Comparison of ENCODE assay signal across 8 cellular contexts in genomic region chr13:27830010-27830409, GRCh38. TPM values are rescaled to one million over a fixed set of nuclear protein-coding genes. Genes with fewer than 3 reads are reported as not detected.
A peak's percentile ranks its signal among the peaks of the same experiment; 100 is the strongest.
DNase-seq lines count a peak whose midpoint lies in the region; ATAC-seq and TF ChIP-seq lines count a peak whose summit lies in the region.

No MANE protein-coding gene starts in this region.

- DNase-seq in BE2C (peak; percentile 77), NCI-H146 treated with DMSO at 0.1 percent for 48 hours (lab: John Stamatoyannopoulos, UW; ENCODE audit: unreplicated experiment) (peak; percentile 1), ecto neural progenitor cell (ENCODE audit: low spot score) (peak; percentile 85), mucosa of gallbladder (ENCODE audit: low spot score) (peak; percentile 53)
- peak; percentile 34 to 35 for DNase-seq in activated CD4-positive, alpha-beta T cell treated with anti-CD3 and anti-CD28 coated beads, Interleukin-2, amount 50 U/mL, for 4 hours
- DNase-seq in stimulated activated CD8-positive, alpha-beta memory T cell treated with anti-CD3 and anti-CD28 coated beads, Interleukin-7, amount 100 ng/mL, for 24 hours (ENCODE audit: low read depth) = peak; percentile 33

- H3K9me3 ChIP-seq in BE2C = no peaks in the 10 kb centered on the region

- H3K36me3 ChIP-seq in BE2C = no peaks in the 10 kb centered on the region

- peak overlapping the region; percentile 24; the same call in 1 of the 2 replicates for H3K4me3 ChIP-seq in BE2C (ENCODE audit: low read depth, low read length)

- ATAC-seq in GM19438 (IDR thresholded peaks at IDR 0.05; ENCODE audit: low read depth, unreplicated experiment) (peak; percentile 69), HG03196 (IDR thresholded peaks at IDR 0.05; ENCODE audit: unreplicated experiment) (no peak)

- H3K4me1 ChIP-seq in BE2C = no peaks in the 10 kb centered on the region; the same call in 1 of the 2 replicates

- TF ChIP-seq CTCF in BE2C (IDR thresholded peaks at IDR 0.05; ENCODE audit: low read depth, low read length) = peak; percentile 87

- peaks cover 68% of the 10 kb centered on the region for H3K27me3 ChIP-seq in BE2C

RNA-seq across cellular contexts. Expression of gene GSX1, which starts 37.7 kb away (rescaled TPM):
- polyA plus RNA-seq in BE2C (2012; ENCODE audit: insufficient read depth, insufficient read length, low read depth) = not detected
- total RNA-seq in mucosa of gallbladder = not detected

Comparison
In these comparisons a context has a peak if more than half of its experiments do, and no peak if none do; other contexts are left out.
1. DNase-seq: peak in every context shown above with its lines; median percentile 85 in ecto neural progenitor cell; 77 in BE2C; 53 in mucosa of gallbladder; 34 in activated CD4-positive, alpha-beta T cell treated with anti-CD3 and anti-CD28 coated beads, Interleukin-2, amount 50 U/mL, for 4 hours; 33 in stimulated activated CD8-positive, alpha-beta memory T cell treated with anti-CD3 and anti-CD28 coated beads, Interleukin-7, amount 100 ng/mL, for 24 hours; 1 in NCI-H146 treated with DMSO at 0.1 percent for 48 hours.